ENCODE assay signal across 22 cellular contexts in the genomic region with DNA sequence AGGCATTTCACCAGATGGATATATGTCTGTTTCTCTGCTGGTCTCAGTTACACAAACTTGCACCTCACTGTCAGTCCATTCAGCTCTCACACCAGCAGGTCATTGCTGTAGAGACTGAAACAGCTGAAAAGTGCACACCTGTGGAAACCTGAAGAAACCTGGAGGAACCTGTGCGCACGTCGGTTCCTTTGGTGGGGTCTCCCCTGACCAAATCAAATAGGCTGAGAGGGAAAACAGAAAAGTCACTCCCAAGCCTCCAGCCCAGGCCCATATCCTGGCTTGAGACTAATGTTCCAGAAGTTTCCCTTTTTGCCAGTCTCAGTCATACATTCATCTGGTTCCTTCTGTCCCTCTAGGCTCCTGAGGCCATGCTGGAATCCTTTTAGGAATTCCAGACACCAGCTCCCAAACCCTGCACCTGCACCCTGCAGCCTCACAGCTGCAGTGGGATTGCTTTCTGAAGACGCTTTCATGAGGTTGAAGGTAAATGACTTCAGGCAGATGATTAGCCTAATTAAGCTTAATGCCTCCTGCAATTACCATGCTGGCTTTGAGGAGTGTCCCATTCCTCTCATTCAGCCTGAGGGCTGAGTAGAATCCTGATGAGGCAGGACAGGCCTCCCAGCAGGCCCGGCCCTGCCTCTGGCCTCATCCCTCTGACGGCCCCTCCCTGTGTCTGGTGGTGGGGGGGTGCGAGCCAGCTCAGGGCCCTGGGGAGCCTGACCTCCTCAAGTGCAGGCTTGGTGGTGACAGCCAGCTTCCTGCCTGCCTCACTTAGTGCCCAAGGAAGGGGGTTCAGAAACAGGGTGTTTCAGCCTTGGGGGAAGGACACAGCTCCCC. TPM values are rescaled to one million over a fixed set of nuclear protein-coding genes. Genes with fewer than 3 reads are reported as not detected.
DNase-seq lines count a peak whose midpoint lies in the region; ATAC-seq, FAIRE-seq and TF ChIP-seq lines count a peak whose summit lies in the region.
"Had no signal": no experiment of that assay in that cellular context is flagged by ENCODE, and none has a peak within 500 bp of the region (broad histone marks: within the 10 kb centered on the region; RNA-seq: fewer than 3 reads in every experiment).

No MANE protein-coding gene starts in this region.

- H3K9me1 ChIP-seq in keratinocyte (ENCODE audit: control insufficient read depth, extremely low read depth, insufficient read depth, low read length), result peaks cover 2% of the 10 kb centered on the region

- intact Hi-C loops in Right ventricle myocardium superior (cut with DNase I) (no loop called here), heart left ventricle (cut with DNase I) (no loop called here), vagina (cut with DNase I) (no loop called here)

- WGBS in heart left ventricle, 4 donors, result 70 to 81% (median 78%) methylated on average over 5 to 7 of the region's 7 CpGs

- no peaks in the 10 kb centered on the region for H4K20me1 ChIP-seq in keratinocyte (ENCODE audit: control insufficient read depth, extremely low read depth, insufficient read depth, low read length)

- no peaks in the 10 kb centered on the region for H3K79me2 ChIP-seq in keratinocyte (ENCODE audit: control insufficient read depth, insufficient read depth, low read length)

- H3K27me3 ChIP-seq in heart left ventricle (peaks cover 0 to 3% (median 0%) of the 10 kb centered on the region in 9 donors), SJCRH30 (no peaks in the 10 kb centered on the region), keratinocyte (ENCODE audit: control insufficient read depth, extremely low read depth, insufficient read depth, low read length) (no peaks in the 10 kb centered on the region), vagina (no peaks in the 10 kb centered on the region)

- H3K4me1 ChIP-seq in heart left ventricle (no peaks in the 10 kb centered on the region), SJCRH30 (peaks cover 7% of the 10 kb centered on the region), keratinocyte (ENCODE audit: control insufficient read depth, extremely low read depth, insufficient read depth, low read length) (peaks cover 8% of the 10 kb centered on the region), vagina (no peaks in the 10 kb centered on the region)

- no peak for TF ChIP-seq CTCF in heart left ventricle (IDR thresholded peaks at IDR 0.05)
- TF ChIP-seq CTCF in keratinocyte (optimal IDR thresholded peaks at IDR 0.05 in 1 of 3, IDR thresholded peaks at IDR 0.05 in 1 of 3, conservative IDR thresholded peaks at IDR 0.05 in 1 of 3; ENCODE audit: extremely low read depth in 1 of 3, insufficient read depth in 2 of 3, low read length in 3 of 3), result no peak
- no peak for TF ChIP-seq CTCF in vagina (IDR thresholded peaks at IDR 0.05)

- no peak overlapping the region for H3K4me2 ChIP-seq in keratinocyte (ENCODE audit: control insufficient read depth, extremely low read depth, insufficient read depth, low read depth, low read length)

- no peaks in the 10 kb centered on the region for H3K9me3 ChIP-seq in heart left ventricle
- no peaks in the 10 kb centered on the region for H3K9me3 ChIP-seq in SJCRH30 (replicated peaks)
- H3K9me3 ChIP-seq in keratinocyte (ENCODE audit: control insufficient read depth, low read depth, low read length), result no peaks in the 10 kb centered on the region
- no peaks in the 10 kb centered on the region for H3K9me3 ChIP-seq in vagina

- H3K27ac ChIP-seq in heart left ventricle (no peak overlapping the region), SJCRH30 (no peak overlapping the region), keratinocyte (ENCODE audit: control insufficient read depth, insufficient read depth, low read length) (no peak overlapping the region), vagina (no peak overlapping the region)
- H3K27ac ChIP-seq: RWPE1 had no signal

- H3K4me3 ChIP-seq in heart left ventricle (no peak overlapping the region), SJCRH30 (no peak overlapping the region), keratinocyte (ENCODE audit: control insufficient read depth in 2 of 3, extremely low read depth in 1 of 3, insufficient read depth in 2 of 3, low read depth in 1 of 3, low read length in 3 of 3) (no peak overlapping the region), vagina (no peak overlapping the region)

- H3K36me3 ChIP-seq in heart left ventricle (no peaks in the 10 kb centered on the region), SJCRH30 (no peaks in the 10 kb centered on the region), keratinocyte (ENCODE audit: control insufficient read depth in 2 of 2, extremely low read depth in 1 of 2, insufficient read depth in 2 of 2, low read length in 2 of 2) (no peaks in the 10 kb centered on the region), vagina (no peaks in the 10 kb centered on the region)

- H3K9ac ChIP-seq in keratinocyte (ENCODE audit: control insufficient read depth, extremely low read depth, insufficient read depth, low read length), result no peak overlapping the region

- dilution Hi-C loops in keratinocyte (cut with MboI; ENCODE audit: extremely low pct_ligation_motif_present, low sequenced_read_pairs), result no loop called here

- TF ChIP-seq POLR2A in heart left ventricle (IDR thresholded peaks at IDR 0.05) (no peak), vagina (IDR thresholded peaks at IDR 0.05) (no peak)

- H2AFZ ChIP-seq in keratinocyte (ENCODE audit: control insufficient read depth, low read length), result no peak overlapping the region

- DNase-seq in Right ventricle myocardium superior (peak; percentile 47), heart left ventricle (no peak), SJCRH30 (peak; percentile 26 to 40), keratinocyte (ENCODE audit: low read depth, low spot score) (peak; percentile 58), vagina (ENCODE audit: extremely low spot score in 2 of 2) (peak; percentile 67 to 74), T1000 (lab: John Stamatoyannopoulos, UW) (no peak)
- DNase-seq: CD4-positive, alpha-beta memory T cell; GOT3; NCI-H187 treated with DMSO at 0.1 percent for 48 hours; stimulated activated CD4-positive, alpha-beta T cell treated with anti-CD3 and anti-CD28 coated beads, Interleukin-15, amount 100 ng/mL, for 24 hours; substantia nigra had no signal

- no peak for ATAC-seq in Right ventricle myocardium superior (ENCODE audit: poor library complexity)
- no peak for ATAC-seq in heart left ventricle
- ATAC-seq in GM21528 (IDR thresholded peaks at IDR 0.05; ENCODE audit: low FRiP score, unreplicated experiment), result no peak
- ATAC-seq: activated CD4-positive, CD25-positive, alpha-beta regulatory T cell treated with anti-CD3 and anti-CD28 coated beads, Interleukin-2, amount 50 U/mL, for 24 hours had no signal

- no peak for FAIRE-seq in keratinocyte (lab: Jason Lieb, UNC)
- FAIRE-seq: endometrium, GM12891 had no signal

RNA-seq across cellular contexts. Expression of a gene that starts 24.3 kb away (rescaled TPM):
- total RNA-seq in Right ventricle myocardium superior, result 1.3 TPM
- total RNA-seq in heart left ventricle, result 10 to 100 TPM in 1 of 9 donors, 1 to 10 TPM in 3, under 1 TPM in 5; 0.26 to 31.8 (median 0.90) TPM
- under 1 TPM; 0.22 to 0.69 TPM for polyA plus RNA-seq in heart left ventricle
- not detected in 2 replicates for total RNA-seq in SJCRH30 (2014; rRNA removed; shearing (Covaris generic))
- polyA plus RNA-seq in keratinocyte, result 14.0 to 613 TPM (median 124 TPM) in 3 replicates
- 62.7 TPM for polyA plus RNA-seq in keratinocyte (2011; ENCODE audit: low read depth)
- 187 and 211 TPM in 2 replicates for polyA plus RNA-seq in keratinocyte (2011; cell fraction: cytosol; rRNA removed)
- 167 and 274 TPM in 2 replicates for polyA plus RNA-seq in keratinocyte (2011; cell fraction: nucleus; rRNA removed)
- 17.6 and 308 TPM in 2 replicates for polyA plus RNA-seq in keratinocyte (2012; ENCODE audit: low replicate concordance)
- 3.3 to 151 TPM (median 22.5 TPM) in 3 replicates for polyA minus RNA-seq in keratinocyte
- 101 TPM for polyA minus RNA-seq in keratinocyte (2011; cell fraction: cytosol; rRNA and poly(A)+ RNA removed)
- polyA minus RNA-seq in keratinocyte (2011; cell fraction: nucleus; rRNA and poly(A)+ RNA removed), result 56.7 and 94.6 TPM in 2 replicates
- total RNA-seq in vagina, result 62.1 TPM
- total RNA-seq: activated CD8-positive, alpha-beta memory T cell treated with anti-CD3 and anti-CD28 coated beads for 36 hours; activated T-helper 2 cell treated with anti-CD3 and anti-CD28 coated beads, Interferon-gamma antibody, Interleukin-2, Interleukin-4, amounts not matched to agents 10 μg/mL and 5 μg/mL and 100 μg/mL, durations not matched to agents 14 hours and 24 hours and 36 hours; CD4-positive, alpha-beta memory T cell; MCF 10A; myocyte; osteoblast had no signal
- polyA plus RNA-seq: CD4-positive, alpha-beta memory T cell; IgD-negative memory B cell had no signal

Comparison
In these comparisons a context has a peak if more than half of its experiments do, and no peak if none do; other contexts are left out.
1. DNase-seq: peak in Right ventricle myocardium superior (single experiment), SJCRH30 (2 of 2), keratinocyte (single experiment) and vagina (2 of 2); none in heart left ventricle (0 of 5) and T1000 (single experiment).